In genomic region chr18:31810336-31811130, GRCh38 we compare ENCODE assay signal across 7 cellular contexts. TPM values are rescaled to one million over a fixed set of nuclear protein-coding genes. Genes with fewer than 3 reads are reported as not detected.
"Had no signal": no experiment of that assay in that cellular context is flagged by ENCODE, and none has a peak within 500 bp of the region (broad histone marks: within the 10 kb centered on the region; RNA-seq: fewer than 3 reads in every experiment).

No MANE protein-coding gene starts in this region.

RNA-seq across cellular contexts. Expression of gene SLC25A52, which starts 49.9 kb away (rescaled TPM):
- total RNA-seq: activated CD4-positive, alpha-beta T cell treated with anti-CD3 and anti-CD28 coated beads, Interleukin-2, amount 10 ng/mL, durations not matched to agents 7 days and 5 days; activated naive CD4-positive, alpha-beta T cell treated with anti-CD3 and anti-CD28 coated beads, Interleukin-2, amount 50 U/mL, for 72 hours; activated T-cell treated with anti-CD3 and anti-CD28 coated beads, Interleukin-2, amount 50 U/mL, for 4 hours; ascending aorta; body of pancreas; PC-9; SK-MEL-5 had no signal
